10 cellular contexts compared by ENCODE assay signal in genomic region chr4:17494258-17494657, GRCh38. TPM values are rescaled to one million over a fixed set of nuclear protein-coding genes. Genes with fewer than 3 reads are reported as not detected.
DNase-seq lines count a peak whose midpoint lies in the region; ATAC-seq and TF ChIP-seq lines count a peak whose summit lies in the region.
"Had no signal": no experiment of that assay in that cellular context is flagged by ENCODE, and none has a peak within 500 bp of the region (broad histone marks: within the 10 kb centered on the region; RNA-seq: fewer than 3 reads in every experiment).

No MANE protein-coding gene starts in this region.

- peaks cover 10% of the 10 kb centered on the region for H3K36me3 ChIP-seq in ES-I3 (ENCODE audit: insufficient read depth, low read length)
- H3K36me3 ChIP-seq in NT2/D1 (ENCODE audit: insufficient read depth, insufficient read length, low read length), result peaks cover 73% of the 10 kb centered on the region

- H3K9me3 ChIP-seq in ES-I3 (ENCODE audit: control insufficient read depth, insufficient read depth, low read length), result no peaks in the 10 kb centered on the region
- no peaks in the 10 kb centered on the region for H3K9me3 ChIP-seq in NT2/D1 (ENCODE audit: insufficient read depth, low read length)

- H3K27me3 ChIP-seq in NT2/D1 (ENCODE audit: insufficient read depth, insufficient read length), result no peaks in the 10 kb centered on the region

- no peak for TF ChIP-seq CTCF in omental fat pad (IDR thresholded peaks at IDR 0.05)

- ATAC-seq in omental fat pad (ENCODE audit: low FRiP score) (peak; percentile 65), HG02884 (IDR thresholded peaks at IDR 0.05; ENCODE audit: unreplicated experiment) (no peak), GM21423 (IDR thresholded peaks at IDR 0.05; ENCODE audit: unreplicated experiment) (no peak)
- ATAC-seq: naive thymus-derived CD8-positive, alpha-beta T cell had no signal

- H3K4me1 ChIP-seq in ES-I3 (ENCODE audit: insufficient read depth, low read length) (peaks cover 23% of the 10 kb centered on the region), NT2/D1 (ENCODE audit: insufficient read depth, insufficient read length) (peaks cover 2% of the 10 kb centered on the region)

- no peak overlapping the region for H3K4me3 ChIP-seq in NT2/D1 (ENCODE audit: insufficient read length, low read depth)

- H3K9ac ChIP-seq in ES-I3 (ENCODE audit: low read depth, low read length) (peak overlapping the region; percentile 8; the same call in 1 of the 2 replicates), NT2/D1 (ENCODE audit: insufficient read length, low read depth) (no peak overlapping the region)

- DNase-seq in NT2/D1 (ENCODE audit: low read depth, low spot score), result peak; percentile 38
- DNase-seq in dermis blood vessel endothelial cell, result peak; percentile 69
- DNase-seq in omental fat pad (ENCODE audit: low spot score), result peak; percentile 41
- no peak for DNase-seq in DMS53 (lab: John Stamatoyannopoulos, UW)
- no peak for DNase-seq in activated CD8-positive, alpha-beta memory T cell treated with anti-CD3 and anti-CD28 coated beads for 24 hours
- DNase-seq: naive thymus-derived CD8-positive, alpha-beta T cell had no signal

RNA-seq across cellular contexts. Expression of gene QDPR, which starts 17.6 kb away (rescaled TPM):
- total RNA-seq in dermis blood vessel endothelial cell (10.6 and 15.1 TPM in 2 replicates), omental fat pad (10 to 100 TPM; 17.2 to 58.7 (median 35.5) TPM)

RNA-seq across cellular contexts. Expression of gene CLRN2, which starts 20.7 kb away (rescaled TPM):
- total RNA-seq in dermis blood vessel endothelial cell (not detected in 2 replicates), omental fat pad (not detected)
- total RNA-seq: naive thymus-derived CD8-positive, alpha-beta T cell; subcutaneous adipose tissue had no signal

Comparison
In these comparisons a context has a peak if more than half of its experiments do, and no peak if none do; other contexts are left out.
1. DNase-seq: peak in NT2/D1 (single experiment), dermis blood vessel endothelial cell (single experiment) and omental fat pad (single experiment); none in DMS53 (single experiment) and activated CD8-positive, alpha-beta memory T cell treated with anti-CD3 and anti-CD28 coated beads for 24 hours (single experiment).